ENCODE assay signal across 1 cellular context in the genomic region with DNA sequence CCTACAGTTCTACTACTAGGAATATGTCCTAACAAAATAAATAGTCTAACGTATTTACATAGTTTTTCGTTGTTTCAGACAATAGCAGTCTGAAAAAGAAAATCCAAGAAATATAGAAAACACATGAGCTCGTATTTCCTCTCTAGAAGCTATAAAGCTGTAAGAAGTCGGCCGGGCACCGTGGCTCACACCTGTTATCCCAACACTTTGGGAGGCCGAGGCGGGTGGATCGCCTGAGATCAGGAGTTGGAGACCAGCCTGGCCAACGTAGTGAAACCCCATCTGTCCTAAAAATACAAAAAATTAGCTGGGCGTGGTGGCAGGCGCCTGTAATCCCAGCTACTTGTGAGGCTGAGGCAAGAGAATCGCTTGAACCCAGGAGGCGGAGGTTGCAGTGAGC. TPM values are rescaled to one million over a fixed set of nuclear protein-coding genes. Genes with fewer than 3 reads are reported as not detected.
"Had no signal": no experiment of that assay in that cellular context is flagged by ENCODE, and none has a peak within 500 bp of the region (broad histone marks: within the 10 kb centered on the region; RNA-seq: fewer than 3 reads in every experiment).

No MANE protein-coding gene starts in this region.

RNA-seq across cellular contexts. Expression of a gene that starts 6.0 kb away (rescaled TPM):
- total RNA-seq: PC-9 had no signal
